ENCODE assay signal across 12 cellular contexts in genomic region chr10:25493122-25493893, GRCh38.
DNase-seq lines count a peak whose midpoint lies in the region; ATAC-seq and TF ChIP-seq lines count a peak whose summit lies in the region.
"Had no signal": no experiment of that assay in that cellular context is flagged by ENCODE, and none has a peak within 500 bp of the region (broad histone marks: within the 10 kb centered on the region; RNA-seq: fewer than 3 reads in every experiment).

No MANE protein-coding gene starts in this region.

- H3K27me3 Mint-ChIP-seq in GM23338 (ENCODE audit: insufficient read depth, low read depth, poor library complexity): peaks cover 2% of the 10 kb centered on the region
- no peaks in the 10 kb centered on the region for H3K27me3 Mint-ChIP-seq in activated CD4-positive, alpha-beta memory T cell treated with anti-CD3 and anti-CD28 coated beads, Interleukin-2, amount 10 ng/mL, durations not matched to agents 7 days and 5 days

- no peaks in the 10 kb centered on the region for H4K20me1 ChIP-seq in GM23338 (replicated peaks; ENCODE audit: insufficient read depth)

- peaks cover 39% of the 10 kb centered on the region for H3K4me1 Mint-ChIP-seq in GM23338
- H3K4me1 Mint-ChIP-seq in activated CD4-positive, alpha-beta memory T cell treated with anti-CD3 and anti-CD28 coated beads, Interleukin-2, amount 10 ng/mL, durations not matched to agents 7 days and 5 days: no peaks in the 10 kb centered on the region

- POLR2A ChIA-PET in activated CD4-positive, alpha-beta memory T cell treated with anti-CD3 and anti-CD28 coated beads, Interleukin-2, amount 10 ng/mL, durations not matched to agents 7 days and 5 days (lab: Charles Lee): no interaction called here

- H3K4me3 Mint-ChIP-seq in GM23338: peak overlapping the region; percentile 30; the same call in 1 of the 3 replicates
- no peak overlapping the region for H3K4me3 Mint-ChIP-seq in activated CD4-positive, alpha-beta memory T cell treated with anti-CD3 and anti-CD28 coated beads, Interleukin-2, amount 10 ng/mL, durations not matched to agents 7 days and 5 days
- H3K4me3 Mint-ChIP-seq: CD8-positive, alpha-beta T cell had no signal

- no peaks in the 10 kb centered on the region for H3K36me3 ChIP-seq in GM23338 (ENCODE audit: insufficient read depth)
- no peaks in the 10 kb centered on the region for H3K36me3 ChIP-seq in NT2/D1 (ENCODE audit: insufficient read depth, insufficient read length, low read length)
- H3K36me3 ChIP-seq: neutrophil had no signal

- H3K4me3 ChIP-seq in GM23338: no peak overlapping the region
- no peak overlapping the region for H3K4me3 ChIP-seq in NT2/D1 (ENCODE audit: insufficient read length, low read depth)
- no peak overlapping the region for H3K4me3 ChIP-seq in epithelial cell of esophagus (ENCODE audit: low read length)

- DNase-seq in GM23338 (ENCODE audit: low spot score): peak; percentile 91
- peak; percentile 95 for DNase-seq in NT2/D1 (ENCODE audit: low read depth, low spot score)
- DNase-seq in epithelial cell of esophagus (ENCODE audit: low read depth): peak; percentile 98
- peak; percentile 56 to 83 for DNase-seq in lung microvascular endothelial cell (ENCODE audit: low read depth in 2 of 2)
- DNase-seq in central memory CD4-positive, alpha-beta T cell: no peak
- DNase-seq in activated CD4-positive, alpha-beta memory T cell treated with anti-CD3 and anti-CD28 coated beads, Interleukin-2, amount 10 ng/mL, durations not matched to agents 7 days and 5 days: no peak
- DNase-seq in AG08396 (ENCODE audit: low spot score): no peak
- DNase-seq: CD8-positive, alpha-beta T cell; NCI-H1417 treated with DMSO at 0.1 percent for 48 hours; T-helper 2 cell had no signal

- CTCF ChIA-PET in activated CD4-positive, alpha-beta memory T cell treated with anti-CD3 and anti-CD28 coated beads, Interleukin-2, amount 10 ng/mL, durations not matched to agents 7 days and 5 days (lab: Charles Lee): no interaction called here

- H3K36me3 Mint-ChIP-seq in GM23338 (ENCODE audit: low read depth): no peaks in the 10 kb centered on the region
- H3K36me3 Mint-ChIP-seq in activated CD4-positive, alpha-beta memory T cell treated with anti-CD3 and anti-CD28 coated beads, Interleukin-2, amount 10 ng/mL, durations not matched to agents 7 days and 5 days (ENCODE audit: low read depth): no peaks in the 10 kb centered on the region
- H3K36me3 Mint-ChIP-seq: CD8-positive, alpha-beta T cell had no signal

- H3K9ac ChIP-seq in NT2/D1 (ENCODE audit: insufficient read length, low read depth): no peak overlapping the region

- ATAC-seq in GM23338: peak; percentile 100
- ATAC-seq in HG02678 (IDR thresholded peaks at IDR 0.05; ENCODE audit: unreplicated experiment): no peak
- ATAC-seq: CD8-positive, alpha-beta T cell had no signal

- H3K27ac Mint-ChIP-seq in GM23338: peak overlapping the region; percentile 93
- no peak overlapping the region for H3K27ac Mint-ChIP-seq in activated CD4-positive, alpha-beta memory T cell treated with anti-CD3 and anti-CD28 coated beads, Interleukin-2, amount 10 ng/mL, durations not matched to agents 7 days and 5 days
- H3K27ac Mint-ChIP-seq: CD8-positive, alpha-beta T cell had no signal

- H3K27ac ChIP-seq in GM23338 (ENCODE audit: low read depth): peak overlapping the region; percentile 67
- H3K27ac ChIP-seq: neutrophil had no signal

- H3K4me1 ChIP-seq in GM23338 (ENCODE audit: insufficient read depth): peaks cover 13% of the 10 kb centered on the region
- H3K4me1 ChIP-seq in NT2/D1 (ENCODE audit: insufficient read depth, insufficient read length): no peaks in the 10 kb centered on the region

- no peaks in the 10 kb centered on the region for H3K79me2 ChIP-seq in GM23338 (replicated peaks; ENCODE audit: insufficient read depth)

- no peaks in the 10 kb centered on the region for H3K9me2 ChIP-seq in GM23338 (ENCODE audit: insufficient read depth)

- H3F3A ChIP-seq in GM23338 (replicated peaks; ENCODE audit: low read depth): no peaks in the 10 kb centered on the region

- TF ChIP-seq CTCF in GM23338 (conservative IDR thresholded peaks at IDR 0.05; ENCODE audit: low read depth in 2 of 2): no peak
- TF ChIP-seq CTCF in epithelial cell of esophagus (IDR thresholded peaks at IDR 0.05; ENCODE audit: insufficient read depth, low read depth, low read length, missing control alignments): no peak

- H3K9me3 Mint-ChIP-seq in GM23338: no peaks in the 10 kb centered on the region
- peaks cover 3% of the 10 kb centered on the region for H3K9me3 Mint-ChIP-seq in activated CD4-positive, alpha-beta memory T cell treated with anti-CD3 and anti-CD28 coated beads, Interleukin-2, amount 10 ng/mL, durations not matched to agents 7 days and 5 days

- peak overlapping the region; percentile 12; the same call in 1 of the 2 replicates for H3K4me2 ChIP-seq in GM23338

- H3K9me3 ChIP-seq in NT2/D1 (ENCODE audit: insufficient read depth, low read length): no peaks in the 10 kb centered on the region
- H3K9me3 ChIP-seq: neutrophil had no signal

- H3K27me3 ChIP-seq in GM23338 (ENCODE audit: insufficient read depth) (no peaks in the 10 kb centered on the region), NT2/D1 (ENCODE audit: insufficient read depth, insufficient read length) (no peaks in the 10 kb centered on the region)
- H3K27me3 ChIP-seq: neutrophil had no signal

- H2AFZ ChIP-seq in GM23338: no peak overlapping the region

TF ChIP-seq in GM23338, 12 proteins besides CTCF, POLR2A, EP300 and RAD21:
- no peak for TF ChIP-seq JUNB (IDR thresholded peaks at IDR 0.05; ENCODE audit: unreplicated experiment)
- TF ChIP-seq ZNF462 (CRISPR knock-in tag; IDR thresholded peaks at IDR 0.05): peak; percentile 84; the same call in 1 of the 2 replicates
- TF ChIP-seq EZH2phosphoT487 (IDR thresholded peaks at IDR 0.05; ENCODE audit: unreplicated experiment): no peak
- peak; percentile 59 for TF ChIP-seq CREB1 (CRISPR knock-in tag; IDR thresholded peaks at IDR 0.05; ENCODE audit: low read depth)
- TF ChIP-seq POLR2AphosphoS5 (IDR thresholded peaks at IDR 0.05; ENCODE audit: low read depth): no peak
- TF ChIP-seq NANOG (IDR thresholded peaks at IDR 0.05; ENCODE audit: borderline replicate concordance): no peak; the same call in none of the 2 replicates
- TF ChIP-seq STAT1 (IDR thresholded peaks at IDR 0.05; ENCODE audit: unreplicated experiment): no peak
- TF ChIP-seq ZNF114 (CRISPR knock-in tag; IDR thresholded peaks at IDR 0.05): no peak

Comparison
In these comparisons a context has a peak if more than half of its experiments do, and no peak if none do; other contexts are left out.
1. DNase-seq: peak in GM23338 (single experiment), NT2/D1 (single experiment), epithelial cell of esophagus (single experiment) and lung microvascular endothelial cell (2 of 2); none in central memory CD4-positive, alpha-beta T cell (single experiment), activated CD4-positive, alpha-beta memory T cell treated with anti-CD3 and anti-CD28 coated beads, Interleukin-2, amount 10 ng/mL, durations not matched to agents 7 days and 5 days (single experiment) and AG08396 (single experiment).